7 cellular contexts compared by ENCODE assay signal in the genomic region with DNA sequence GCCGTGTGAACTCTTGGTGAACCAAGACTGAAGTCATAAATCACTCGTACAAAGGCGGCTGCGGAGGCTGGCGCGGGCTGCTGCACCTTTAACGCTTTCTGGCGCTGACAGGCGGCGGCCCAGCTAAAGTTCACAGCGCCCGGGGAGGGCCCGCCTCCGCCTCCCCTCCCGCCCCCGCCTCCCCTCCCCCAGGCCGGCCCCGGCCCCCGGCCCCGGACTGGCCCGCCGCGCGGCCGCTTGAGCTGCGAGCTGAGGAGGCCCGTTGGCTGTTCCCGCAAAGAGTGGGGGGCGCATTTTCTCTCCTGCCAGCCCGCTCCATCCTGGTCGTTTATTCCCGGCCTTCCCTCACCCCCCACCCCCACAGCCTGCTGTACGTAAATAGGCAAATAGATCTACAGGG.
DNase-seq lines count a peak whose midpoint lies in the region; ATAC-seq, FAIRE-seq and TF ChIP-seq lines count a peak whose summit lies in the region.
"Not testable (repeated sequence)": the region's sequence is repeated elsewhere in the genome, so short reads cannot be mapped to it uniquely, and the experiment has no call there.

No MANE protein-coding gene starts in this region.

- not testable (repeated sequence) for H3K27ac ChIP-seq in colonic mucosa; HepG2 (ENCODE audit: extremely low read length, insufficient read depth, low read length); spleen
- H3K27ac ChIP-seq in heart left ventricle, result peak overlapping the region in 1 of 12 donors; percentile 78

- H3K79me2 ChIP-seq in HepG2 (ENCODE audit: insufficient read depth, low read length), result not testable (repeated sequence)

- TF ChIP-seq CTCF in WTC11 (IDR thresholded peaks at IDR 0.05); colonic mucosa (IDR thresholded peaks at IDR 0.05); heart left ventricle (IDR thresholded peaks at IDR 0.05); HepG2 (CRISPR knock-in tag; IDR thresholded peaks at IDR 0.05); osteocyte (IDR thresholded peaks at IDR 0.05); spleen (IDR thresholded peaks at IDR 0.05 in 8 of 11, conservative IDR thresholded peaks at IDR 0.05 in 3 of 11): not testable (repeated sequence)

- not testable (repeated sequence) for TF ChIP-seq RAD21 in HepG2 (CRISPR knock-in tag; IDR thresholded peaks at IDR 0.05)

- not testable (repeated sequence) for TF ChIP-seq POLR2A in heart left ventricle (IDR thresholded peaks at IDR 0.05); HepG2 (IDR thresholded peaks at IDR 0.05; ENCODE audit: insufficient read depth in 1 of 2, low read depth in 2 of 2, low read length in 2 of 2); spleen (IDR thresholded peaks at IDR 0.05)

- not testable (repeated sequence) for H3K4me1 Mint-ChIP-seq in WTC11; osteocyte (ENCODE audit: unreplicated experiment)

- H3K36me3 ChIP-seq in colonic mucosa; heart left ventricle; HepG2 (replicated peaks in 1 of 2; ENCODE audit: control insufficient read depth in 1 of 2, insufficient read depth in 2 of 2, low read length in 2 of 2); spleen: not testable (repeated sequence)

- 0 to 6% methylated on average over 11 to 15 of the region's 33 CpGs; no CpG with 5 or more reads in 2 of the 4 donors for WGBS in heart left ventricle, 4 donors
- no CpG with 5 or more reads among the region's 33 CpGs for WGBS in HepG2 (ENCODE audit: low lambda C conversion rate)
- 5 to 13% (median 9%) methylated on average over 12 to 13 of the region's 33 CpGs; no CpG with 5 or more reads in 2 of the 5 donors for WGBS in spleen, 5 donors

- H3K4me2 ChIP-seq in HepG2 (ENCODE audit: low read depth, low read length), result not testable (repeated sequence)

- not testable (repeated sequence) for FAIRE-seq in HepG2 (lab: Jason Lieb, UNC)

- H3K4me1 ChIP-seq in colonic mucosa; heart left ventricle; HepG2 (ENCODE audit: insufficient read depth, low read length); spleen: not testable (repeated sequence)

- POLR2A ChIA-PET in WTC11 (lab: Charles Lee); HepG2 (lab: Yijun Ruan, JAX): not testable (repeated sequence)

- BruUV-seq in HepG2 (replicated peaks; lab: Mats Ljungman, UMichigan), result not testable (repeated sequence)

- H3K9me3 Mint-ChIP-seq in WTC11; osteocyte (ENCODE audit: unreplicated experiment): not testable (repeated sequence)

- not testable (repeated sequence) for H2AFZ ChIP-seq in HepG2 (ENCODE audit: low read length)

- peak; percentile 70 for ATAC-seq in WTC11
- ATAC-seq in heart left ventricle, result not testable (repeated sequence)
- peak; percentile 83 for ATAC-seq in HepG2

- H3K4me3 ChIP-seq in colonic mucosa; HepG2 (replicated peaks in 1 of 3; ENCODE audit: insufficient read depth in 1 of 3, low read depth in 2 of 3, low read length in 3 of 3); spleen: not testable (repeated sequence)
- peak overlapping the region in 2 of 12 donors; percentile 26 to 30 for H3K4me3 ChIP-seq in heart left ventricle

- TF ChIP-seq EP300 in HepG2 (IDR thresholded peaks at IDR 0.05; ENCODE audit: low read depth in 2 of 2, low read length in 2 of 2); HepG2 (CRISPR knock-in tag; IDR thresholded peaks at IDR 0.05; ENCODE audit: borderline replicate concordance): not testable (repeated sequence)

- H3K4me3 Mint-ChIP-seq in WTC11; osteocyte (ENCODE audit: unreplicated experiment): not testable (repeated sequence)

- not testable (repeated sequence) for H3K9ac ChIP-seq in colonic mucosa (ENCODE audit: low read depth in 2 of 2, low read length in 2 of 2); HepG2 (ENCODE audit: insufficient read depth, low read depth, low read length)

- H4K20me1 ChIP-seq in HepG2 (ENCODE audit: insufficient read depth, low read length), result not testable (repeated sequence)

- H3K27me3 Mint-ChIP-seq in WTC11 (ENCODE audit: low read depth); osteocyte (ENCODE audit: unreplicated experiment): not testable (repeated sequence)

- H3K36me3 Mint-ChIP-seq in WTC11; osteocyte (ENCODE audit: unreplicated experiment): not testable (repeated sequence)

- DNase-seq in WTC11 (ENCODE audit: low spot score) (peak; percentile 21), colonic mucosa (peak; percentile 18), heart left ventricle (peak in 4 of 5 donors; percentile 4 to 55 (median 10)), osteocyte (ENCODE audit: extremely low spot score, unreplicated experiment) (peak; percentile 23), spleen (peak; percentile 42), ureter (ENCODE audit: low spot score) (peak; percentile 5)
- DNase-seq in HepG2 (ENCODE audit: low spot score), result not testable (repeated sequence)

- not testable (repeated sequence) for H3K27me3 ChIP-seq in colonic mucosa; heart left ventricle; HepG2 (ENCODE audit: control insufficient read depth in 1 of 2, insufficient read depth in 2 of 2, low read length in 2 of 2); spleen (replicated peaks in 1 of 7)

- in situ Hi-C loops in HepG2 (cut with HindIII; ENCODE audit: extremely low pct_ligation_motif_present, low pct_unique_long_range_greater_than_20kb), result not testable (repeated sequence)

- H3K27ac Mint-ChIP-seq in WTC11; osteocyte (ENCODE audit: unreplicated experiment): not testable (repeated sequence)

- not testable (repeated sequence) for H3K9me3 ChIP-seq in colonic mucosa; heart left ventricle; HepG2 (ENCODE audit: low read length); spleen

- CTCF ChIA-PET in WTC11 (lab: Charles Lee); HepG2 (lab: Yijun Ruan, JAX; ENCODE audit: low intra/inter-chr PET ratio, low total read pairs): not testable (repeated sequence)

- intact Hi-C loops in colonic mucosa (cut with DNase I); heart left ventricle (cut with DNase I); HepG2 (cut with micrococcal nuclease; ENCODE audit: unreplicated experiment); spleen (cut with DNase I; ENCODE audit: low total_unique reads): not testable (repeated sequence)
